In genomic region chr3:126913524-126913923, GRCh38 we compare ENCODE assay signal across 15 cellular contexts.
DNase-seq lines count a peak whose midpoint lies in the region; ATAC-seq, FAIRE-seq and TF ChIP-seq lines count a peak whose summit lies in the region.
"Had no signal": no experiment of that assay in that cellular context is flagged by ENCODE, and none has a peak within 500 bp of the region (broad histone marks: within the 10 kb centered on the region; RNA-seq: fewer than 3 reads in every experiment).

No MANE protein-coding gene starts in this region.

- H2BK5ac ChIP-seq in H1 (ENCODE audit: low read depth, low read length) = peak overlapping the region; percentile 52; the same call in 1 of the 2 replicates

- no peak overlapping the region for H3K4me3 ChIP-seq in H1 (ENCODE audit: extremely low read depth in 1 of 4, insufficient read depth in 2 of 4, low read depth in 3 of 4, low read length in 4 of 4)
- H3K4me3 ChIP-seq: BLaER1 treated with 17β-estradiol and CSF1 and Interleukin-3, amounts not matched to agents 10 nM and 100 nM; GM23248 had no signal

- no peak for ATAC-seq in GM19035 (IDR thresholded peaks at IDR 0.05; ENCODE audit: unreplicated experiment)
- ATAC-seq in HG02840 (IDR thresholded peaks at IDR 0.05; ENCODE audit: low FRiP score, unreplicated experiment) = no peak

- in situ Hi-C loops in Caki2 (cut with HindIII; ENCODE audit: low pct_unique_long_range_greater_than_20kb, low sequenced_read_pairs) = no loop called here

- no peaks in the 10 kb centered on the region for H3K27me3 ChIP-seq in H1 (replicated peaks in 1 of 4; ENCODE audit: control insufficient read depth in 3 of 4, extremely low read depth in 1 of 4, insufficient read depth in 3 of 4, low read length in 3 of 4)

- TF ChIP-seq CTCF in RWPE1 (conservative IDR thresholded peaks at IDR 0.05; ENCODE audit: low read depth) = no peak
- no peak for TF ChIP-seq CTCF in H1 (IDR thresholded peaks at IDR 0.05; ENCODE audit: control extremely low read depth in 1 of 3, insufficient read depth in 1 of 3, low read depth in 1 of 3, low read length in 3 of 3)

- H3K79me1 ChIP-seq in H1 (ENCODE audit: low read depth, low read length) = no peaks in the 10 kb centered on the region; the same call in 1 of the 2 replicates

- TF ChIP-seq EP300 in H1 (IDR thresholded peaks at IDR 0.05; ENCODE audit: borderline replicate concordance in 1 of 2, low read depth in 2 of 2, low read length in 2 of 2) = no peak

- H2AK5ac ChIP-seq in H1 (ENCODE audit: low read depth, low read length) = no peak overlapping the region

- no peaks in the 10 kb centered on the region for H3K36me3 ChIP-seq in H1 (ENCODE audit: control insufficient read depth in 2 of 4, insufficient read depth in 4 of 4, low read length in 3 of 4)

- peak; percentile 21 for FAIRE-seq in GM12892 (lab: Jason Lieb, UNC)
- no peak for FAIRE-seq in H1 (lab: Jason Lieb, UNC)
- FAIRE-seq: colon had no signal

- H3K9ac ChIP-seq in H1 (replicated peaks in 1 of 4; ENCODE audit: extremely low read depth in 1 of 4, low read depth in 3 of 4, low read length in 3 of 4) = no peak overlapping the region
- H3K9ac ChIP-seq: BLaER1 treated with 17β-estradiol and CSF1 and Interleukin-3, amounts not matched to agents 10 nM and 100 nM; GM23248 had no signal

- H3K23me2 ChIP-seq in H1 (ENCODE audit: low read depth, low read length) = no peaks in the 10 kb centered on the region

- DNase-seq in Caki2 (ENCODE audit: low read depth) (peak; percentile 37), GM12892 (ENCODE audit: insufficient read length) (no peak), RWPE1 (ENCODE audit: low spot score) (no peak), H1 (ENCODE audit: low read depth in 1 of 2, low spot score in 2 of 2) (no peak), occipital lobe (lab: John Stamatoyannopoulos, UW) (no peak), NCI-H128 (lab: John Stamatoyannopoulos, UW; ENCODE audit: unreplicated experiment) (no peak)
- DNase-seq: activated T-cell treated with anti-CD3 and anti-CD28 coated beads, Interleukin-2, amount 50 U/mL, for 24 hours; GM23248; kidney glomerular epithelial cell; NCI-H1930; WERI-Rb-1 had no signal

- H2BK12ac ChIP-seq in H1 (ENCODE audit: low read depth, low read length) = no peak overlapping the region

- H3K14ac ChIP-seq in H1 (ENCODE audit: insufficient read length) = no peak overlapping the region

- POLR2A ChIA-PET in RWPE1 (lab: Yijun Ruan, JAX; ENCODE audit: low non-redundant PET) = no interaction called here
- POLR2A ChIA-PET in H1 (lab: Charles Lee; ENCODE audit: partially characterized antibody) = no interaction called here

- peak overlapping the region; percentile 32; the same call in 1 of the 2 replicates for H3K18ac ChIP-seq in H1 (ENCODE audit: extremely low read depth, low read length)

- H3K9me3 ChIP-seq in H1 (ENCODE audit: insufficient read depth in 2 of 2, low read depth in 1 of 2, low read length in 1 of 2) = no peaks in the 10 kb centered on the region

- H2BK20ac ChIP-seq in H1 (ENCODE audit: low read length) = no peak overlapping the region

- no peak overlapping the region for H3K56ac ChIP-seq in H1 (replicated peaks; ENCODE audit: insufficient read length, low read depth, low read length)

- H3K4me2 ChIP-seq in H1 (ENCODE audit: insufficient read depth in 1 of 2, low read depth in 2 of 2, low read length in 2 of 2) = no peak overlapping the region

- CTCF ChIA-PET in RWPE1 (lab: Yijun Ruan, JAX) = interaction anchor here (0.6 kb wide), 1 partner anchor 48 kb away, joined by 3 read pairs; no protein-coding TSS in a partner anchor
- CTCF ChIA-PET in H1 (lab: Charles Lee; ENCODE audit: partially characterized antibody) = interaction anchor here (0.7 to 2.6 kb wide), 2 partner anchors 11 to 101 kb away, joined by 3 to 6 read pairs; no protein-coding TSS in a partner anchor

- H3K23ac ChIP-seq in H1 (ENCODE audit: insufficient read length) = no peak overlapping the region

- no peak overlapping the region for H4K5ac ChIP-seq in H1 (ENCODE audit: insufficient read length, low read depth, low read length)

- no peak overlapping the region for H2AFZ ChIP-seq in H1 (ENCODE audit: low read length)
- H2AFZ ChIP-seq: GM23248 had no signal

- H4K8ac ChIP-seq in H1 (ENCODE audit: extremely low read depth, insufficient read depth, low read length) = no peak overlapping the region; the same call in 1 of the 2 replicates

- no peaks in the 10 kb centered on the region for H3K79me2 ChIP-seq in H1 (ENCODE audit: control insufficient read depth in 1 of 2, insufficient read depth in 2 of 2, low read length in 2 of 2)

- WGBS in H1 (ENCODE audit: extremely low coverage in 1 of 2, insufficient coverage in 1 of 2, insufficient read length in 1 of 2, insufficient replicate concordance in 2 of 2, low coverage in 1 of 2, low lambda C conversion rate in 2 of 2, missing lambda C conversion rate in 1 of 2), 2 experiments = 90% methylated on average over 5 of the region's 6 CpGs; no CpG with 5 or more reads in 1 of the 2 experiments

- peak overlapping the region; percentile 97 for H3K27ac ChIP-seq in RWPE1
- H3K27ac ChIP-seq in H1 (ENCODE audit: low read depth, low read length) = no peak overlapping the region
- H3K27ac ChIP-seq: BLaER1 treated with 17β-estradiol and CSF1 and Interleukin-3, amounts not matched to agents 10 nM and 100 nM; GM23248; WERI-Rb-1 had no signal

- TF ChIP-seq RAD21 in H1 (IDR thresholded peaks at IDR 0.05 in 1 of 2, conservative IDR thresholded peaks at IDR 0.05 in 1 of 2; ENCODE audit: low read depth in 2 of 2, low read length in 2 of 2) = no peak

- no peaks in the 10 kb centered on the region for H4K20me1 ChIP-seq in H1 (replicated peaks in 1 of 2; ENCODE audit: control insufficient read depth in 1 of 2, insufficient read depth in 2 of 2, low read length in 2 of 2)

- no peak overlapping the region for H2BK120ac ChIP-seq in H1 (replicated peaks; ENCODE audit: low read depth, low read length)

- no peak for TF ChIP-seq POLR2A in GM12892 (IDR thresholded peaks at IDR 0.05; ENCODE audit: low read depth, low read length)
- TF ChIP-seq POLR2A in H1 (IDR thresholded peaks at IDR 0.05; ENCODE audit: control extremely low read depth in 1 of 2, low read depth in 2 of 2, low read length in 2 of 2) = no peak

- no peak overlapping the region for H3K4ac ChIP-seq in H1 (replicated peaks; ENCODE audit: insufficient read length, low read depth, low read length)

- H2BK15ac ChIP-seq in H1 (ENCODE audit: low read length) = no peak overlapping the region

- H4K91ac ChIP-seq in H1 (replicated peaks; ENCODE audit: insufficient read length, low read length) = no peak overlapping the region

- no peaks in the 10 kb centered on the region; a peak in 1 of 7 replicates for H3K4me1 ChIP-seq in H1 (replicated peaks in 1 of 4; ENCODE audit: control insufficient read depth in 3 of 4, insufficient read depth in 4 of 4, low read length in 3 of 4)

TF ChIP-seq in H1, 55 proteins besides CTCF, POLR2A, EP300 and RAD21:
- TF ChIP-seq RXRA (IDR thresholded peaks at IDR 0.05; ENCODE audit: insufficient read depth, low read depth, low read length) = no peak
